In genomic region chr4:165502919-165503907, GRCh38 we compare ENCODE assay signal across 10 cellular contexts.
DNase-seq lines count a peak whose midpoint lies in the region; ATAC-seq, FAIRE-seq and TF ChIP-seq lines count a peak whose summit lies in the region.
"Had no signal": no experiment of that assay in that cellular context is flagged by ENCODE, and none has a peak within 500 bp of the region (broad histone marks: within the 10 kb centered on the region; RNA-seq: fewer than 3 reads in every experiment).

No MANE protein-coding gene starts in this region.

- no peak overlapping the region for H3K4me3 ChIP-seq in K562
- no peak overlapping the region for H3K4me3 ChIP-seq in effector memory CD4-positive, alpha-beta T cell (ENCODE audit: insufficient read depth, low read depth, low read length, poor library complexity, severe bottlenecking)
- H3K4me3 ChIP-seq: lung had no signal

- no peaks in the 10 kb centered on the region for H3K27me3 Mint-ChIP-seq in osteocyte (ENCODE audit: unreplicated experiment)

- H3K27me3 ChIP-seq in K562 (ENCODE audit: control insufficient read depth in 2 of 2, insufficient read depth in 2 of 2, low read length in 2 of 2), result peaks cover 0 to 5% of the 10 kb centered on the region in 2 experiments; a peak in 2 of 5 replicates
- H3K27me3 ChIP-seq in effector memory CD4-positive, alpha-beta T cell (replicated peaks; ENCODE audit: control insufficient read depth, insufficient read depth, low read length, poor library complexity, severe bottlenecking), result no peaks in the 10 kb centered on the region

- H3K4me2 ChIP-seq in K562 (ENCODE audit: insufficient read depth, low read length), result no peak overlapping the region

- TF ChIP-seq CTCF in K562 (IDR thresholded peaks at IDR 0.05 in 2 of 3, conservative IDR thresholded peaks at IDR 0.05 in 1 of 3; ENCODE audit: insufficient read depth in 2 of 3, low read depth in 1 of 3, low read length in 3 of 3), result no peak
- TF ChIP-seq CTCF in osteocyte (IDR thresholded peaks at IDR 0.05), result no peak

- H3K9ac ChIP-seq in K562 (ENCODE audit: insufficient read depth in 1 of 2, low read depth in 2 of 2, low read length in 2 of 2), result no peak overlapping the region

- no peak for FAIRE-seq in K562 (lab: Jason Lieb, UNC)

- DNase-seq in K562 (ENCODE audit: extremely low read depth in 1 of 4, low spot score in 3 of 4) (no peak), osteocyte (ENCODE audit: extremely low spot score, unreplicated experiment) (no peak), HUDEP-2 (lab: John Stamatoyannopoulos, UW; ENCODE audit: unreplicated experiment in 76 of 76) (no peak), NCI-H446 treated with DMSO at 0.1 percent for 48 hours (lab: John Stamatoyannopoulos, UW) (no peak), ureter (ENCODE audit: low spot score) (no peak)
- DNase-seq in effector memory CD4-positive, alpha-beta T cell, result no peak

- H3K27ac ChIP-seq in K562 (ENCODE audit: extremely low read depth, low read depth, low read length), result no peak overlapping the region
- no peak overlapping the region for H3K27ac ChIP-seq in effector memory CD4-positive, alpha-beta T cell (ENCODE audit: insufficient read depth, low read length, poor library complexity, severe bottlenecking)
- H3K27ac ChIP-seq: RWPE1 had no signal

- no peaks in the 10 kb centered on the region for H3K9me1 ChIP-seq in K562 (ENCODE audit: control insufficient read depth, insufficient read depth, low read length)

- no peaks in the 10 kb centered on the region for H3K36me3 ChIP-seq in K562 (ENCODE audit: control insufficient read depth, insufficient read depth, low read length)
- H3K36me3 ChIP-seq in effector memory CD4-positive, alpha-beta T cell (ENCODE audit: control insufficient read depth, insufficient read depth, low read length), result no peaks in the 10 kb centered on the region

- H2AFZ ChIP-seq in K562 (ENCODE audit: low read depth, low read length), result no peak overlapping the region

- POLR2A ChIA-PET in K562 (lab: Yijun Ruan, JAX), result interaction anchor here (1.3 kb wide), 1 partner anchor 10 kb away, joined by 5 read pairs; no protein-coding TSS in a partner anchor

- H3K79me2 ChIP-seq in K562 (ENCODE audit: control insufficient read depth, insufficient read depth, low read length), result no peaks in the 10 kb centered on the region

- no peaks in the 10 kb centered on the region for H3K4me1 ChIP-seq in K562 (replicated peaks in 1 of 2; ENCODE audit: control insufficient read depth in 2 of 2, insufficient read depth in 2 of 2, low read length in 2 of 2)
- H3K4me1 ChIP-seq in effector memory CD4-positive, alpha-beta T cell (ENCODE audit: control insufficient read depth, insufficient read depth, low read length, poor library complexity, severe bottlenecking), result no peaks in the 10 kb centered on the region

- no peaks in the 10 kb centered on the region for H3K9me3 ChIP-seq in K562 (replicated peaks; ENCODE audit: control insufficient read depth, insufficient read depth, low read depth, low read length)
- H3K9me3 ChIP-seq in effector memory CD4-positive, alpha-beta T cell (ENCODE audit: control insufficient read depth, low read length), result no peaks in the 10 kb centered on the region

- no peak overlapping the region for H3K4me3 Mint-ChIP-seq in osteocyte (ENCODE audit: unreplicated experiment)

- ATAC-seq in GM18868 (IDR thresholded peaks at IDR 0.05; ENCODE audit: unreplicated experiment), result peak; percentile 89
- ATAC-seq in HG03342 (IDR thresholded peaks at IDR 0.05; ENCODE audit: unreplicated experiment), result peak; percentile 72
- no peak for ATAC-seq in K562

- TF ChIP-seq RAD21 in K562 (CRISPR knock-in tag; conservative IDR thresholded peaks at IDR 0.05 in 1 of 2, IDR thresholded peaks at IDR 0.05 in 1 of 2), result no peak

- intact Hi-C loops in K562 (cut with micrococcal nuclease), result no loop called here

- WGBS in K562 (ENCODE audit: insufficient coverage, low coverage, missing lambda C conversion rate), result 4% methylated on average over 7 of the region's 7 CpGs

- no peaks in the 10 kb centered on the region for H4K20me1 ChIP-seq in K562 (replicated peaks; ENCODE audit: control insufficient read depth, insufficient read depth, low read length)

- CTCF ChIA-PET in K562 (lab: Yijun Ruan, JAX; ENCODE audit: low intra/inter-chr PET ratio), result no interaction called here

- TF ChIP-seq EP300 in K562 (IDR thresholded peaks at IDR 0.05; ENCODE audit: low read length), result no peak

- no TSS peak for BruUV-seq in K562 (replicated peaks; lab: Mats Ljungman, UMichigan)

- peak overlapping the region; percentile 74 for H3K27ac Mint-ChIP-seq in osteocyte (ENCODE audit: unreplicated experiment)

- in situ Hi-C loops in K562 (cut with MboI), result no loop called here

- H3K9me3 Mint-ChIP-seq in osteocyte (ENCODE audit: unreplicated experiment), result no peaks in the 10 kb centered on the region

- peaks cover 57% of the 10 kb centered on the region for H3K4me1 Mint-ChIP-seq in osteocyte (ENCODE audit: unreplicated experiment)

- peaks cover 18% of the 10 kb centered on the region for H3K36me3 Mint-ChIP-seq in osteocyte (ENCODE audit: unreplicated experiment)

- no peak for TF ChIP-seq POLR2A in K562 (conservative IDR thresholded peaks at IDR 0.05)

TF ChIP-seq in K562, 482 proteins besides CTCF, POLR2A, EP300 and RAD21:
- TF ChIP-seq ATF3 (IDR thresholded peaks at IDR 0.05) (peak; percentile 65; the same call in 1 of the 2 replicates), ATF3 (CRISPR knock-in tag; conservative IDR thresholded peaks at IDR 0.05) (no peak), ELF2 (CRISPR knock-in tag; IDR thresholded peaks at IDR 0.05) (no peak), ATF1 (CRISPR knock-in tag; IDR thresholded peaks at IDR 0.05) (no peak), ATF1 (tag; IDR thresholded peaks at IDR 0.05) (0 out of 2 replicates have a peak, but pooled peaks have one; percentile 22), JUND (IDR thresholded peaks at IDR 0.05; ENCODE audit: borderline replicate concordance, low read depth, low read length) (peak; percentile 21; the same call in 1 of the 2 replicates), JUND (tag; IDR thresholded peaks at IDR 0.05; ENCODE audit: borderline replicate concordance, low read depth, low read length) (no peak)
